19 cellular contexts compared by ENCODE assay signal in the genomic region with DNA sequence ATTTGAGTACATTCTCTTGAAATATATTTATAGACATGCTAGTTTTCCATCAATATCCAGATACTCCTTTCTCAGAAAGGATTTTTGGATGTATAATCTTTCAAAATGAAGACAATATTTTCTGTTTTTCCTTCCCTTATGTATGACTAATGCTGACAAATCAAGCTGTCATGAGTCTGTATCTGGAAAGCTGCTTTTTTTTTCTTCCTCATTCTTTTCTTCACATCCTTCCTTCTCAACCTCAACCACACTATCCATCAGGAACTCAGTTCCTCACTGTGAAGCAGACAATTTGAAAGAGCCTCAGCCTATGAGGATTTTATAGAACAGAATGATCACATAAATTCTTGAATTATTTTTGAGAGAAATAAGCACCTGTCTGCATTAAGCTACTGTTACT.
A peak's percentile ranks its signal among the peaks of the same experiment; 100 is the strongest.
DNase-seq lines count a peak whose midpoint lies in the region; TF ChIP-seq lines count a peak whose summit lies in the region.
"Had no signal": no experiment of that assay in that cellular context is flagged by ENCODE, and none has a peak within 500 bp of the region (broad histone marks: within the 10 kb centered on the region; RNA-seq: fewer than 3 reads in every experiment).

No MANE protein-coding gene starts in this region.

- no peaks in the 10 kb centered on the region for H3K4me1 ChIP-seq in transverse colon
- H3K4me1 ChIP-seq: HAP-1, SJSA1 had no signal

- no peak for TF ChIP-seq POLR2A in transverse colon (IDR thresholded peaks at IDR 0.05)

- no peaks in the 10 kb centered on the region for H3K27me3 ChIP-seq in transverse colon
- H3K27me3 ChIP-seq: SJSA1 had no signal

- H3K9me3 ChIP-seq in transverse colon = peaks cover 0 to 4% of the 10 kb centered on the region in 2 donors
- H3K9me3 ChIP-seq: HAP-1, SJSA1 had no signal

- H3K36me3 ChIP-seq in transverse colon = no peaks in the 10 kb centered on the region
- H3K36me3 ChIP-seq: HAP-1, SJSA1 had no signal

- no peak for TF ChIP-seq EP300 in transverse colon (IDR thresholded peaks at IDR 0.05; ENCODE audit: low read depth)

- H3K4me3 ChIP-seq in fibroblast of mammary gland (ENCODE audit: control insufficient read depth, low read depth, low read length) (no peak overlapping the region), transverse colon (no peak overlapping the region)
- H3K4me3 ChIP-seq: GM12878, GM23248, HAP-1, SJSA1 had no signal

- H3K27ac ChIP-seq in transverse colon = no peak overlapping the region
- H3K27ac ChIP-seq: GM23248, SJSA1 had no signal

- in situ Hi-C loops in transverse colon (cut with MboI; ENCODE audit: low pct_ligation_motif_present in 1 of 4, low pct_unique_long_range_greater_than_20kb in 1 of 4, low sequenced_read_pairs in 3 of 4) = no loop called here

- DNase-seq in A172 (ENCODE audit: low spot score) (peak; percentile 4), Kasumi-1 (lab: John Stamatoyannopoulos, UW) (peak; percentile 9 to 12), amniotic epithelial cell (ENCODE audit: low read depth) (peak; percentile 81), fibroblast of mammary gland (ENCODE audit: low read depth) (peak; percentile 29), NCI-H2029 (lab: John Stamatoyannopoulos, UW) (no peak), UCSD-AML1 (lab: John Stamatoyannopoulos, UW; ENCODE audit: unreplicated experiment) (no peak), transverse colon (no peak)
- DNase-seq in activated T-cell treated with anti-CD3 and anti-CD28 coated beads, Interleukin-2, amount 50 U/mL, for 1 hour = no peak
- DNase-seq: Calu3; CD4-positive, alpha-beta T cell; EL; GM23248; NCI-H1417; NCI-H187 treated with DMSO at 0.1 percent for 48 hours; NCI-H345; NCI-H524 treated with DMSO at 0.1 percent for 48 hours had no signal

- intact Hi-C loops in transverse colon (cut with DNase I; ENCODE audit: low total_unique reads) = no loop called here

- TF ChIP-seq CTCF in fibroblast of mammary gland (conservative IDR thresholded peaks at IDR 0.05; ENCODE audit: control insufficient read depth, insufficient read depth, low read depth, low read length) = no peak
- TF ChIP-seq CTCF in transverse colon (IDR thresholded peaks at IDR 0.05) = no peak

Comparison
In these comparisons a context has a peak if more than half of its experiments do, and no peak if none do; other contexts are left out.
1. DNase-seq: peak in A172 (single experiment), Kasumi-1 (2 of 2), amniotic epithelial cell (single experiment) and fibroblast of mammary gland (single experiment); none in NCI-H2029 (single experiment), UCSD-AML1 (single experiment), transverse colon (single experiment) and activated T-cell treated with anti-CD3 and anti-CD28 coated beads, Interleukin-2, amount 50 U/mL, for 1 hour (single experiment).